ENCODE assay signal across 13 cellular contexts in genomic region chr12:124592050-124592449, GRCh38. TPM values are rescaled to one million over a fixed set of nuclear protein-coding genes. Genes with fewer than 3 reads are reported as not detected.
DNase-seq lines count a peak whose midpoint lies in the region; ATAC-seq, FAIRE-seq and TF ChIP-seq lines count a peak whose summit lies in the region.
"Had no signal": no experiment of that assay in that cellular context is flagged by ENCODE, and none has a peak within 500 bp of the region (broad histone marks: within the 10 kb centered on the region; RNA-seq: fewer than 3 reads in every experiment).

No MANE protein-coding gene starts in this region.

- no peak overlapping the region for H3K4me3 ChIP-seq in RWPE2 (ENCODE audit: severe bottlenecking)
- H3K4me3 ChIP-seq: psoas muscle had no signal

- no peak for FAIRE-seq in frontal cortex (lab: Jason Lieb, UNC)

- no peaks in the 10 kb centered on the region for H3K9me3 ChIP-seq in RWPE2 (ENCODE audit: severe bottlenecking)

- H3K9me3 Mint-ChIP-seq in activated T-cell treated with anti-CD3 and anti-CD28 coated beads, Interleukin-2, amount 50 U/mL, for 4 hours, result peaks cover 9% of the 10 kb centered on the region

- no peaks in the 10 kb centered on the region for H3K36me3 ChIP-seq in RWPE2 (ENCODE audit: low read depth)

- H3K4me1 ChIP-seq in RWPE2 (ENCODE audit: insufficient read depth, poor library complexity, severe bottlenecking), result peaks cover 31% of the 10 kb centered on the region

- no peak for DNase-seq in RWPE2 (ENCODE audit: low spot score)
- peak; percentile 17 for DNase-seq in pulmonary artery endothelial cell (ENCODE audit: low read depth, low spot score)
- no peak for DNase-seq in activated T-cell treated with anti-CD3 and anti-CD28 coated beads, Interleukin-2, amount 50 U/mL, for 4 hours
- DNase-seq in nucleus accumbens (lab: John Stamatoyannopoulos, UW), result no peak
- DNase-seq in NCI-H128 (lab: John Stamatoyannopoulos, UW; ENCODE audit: unreplicated experiment), result no peak
- no peak for DNase-seq in frontal cortex (ENCODE audit: low spot score in 2 of 2)
- DNase-seq: activated CD4-positive, alpha-beta T cell treated with anti-CD3 and anti-CD28 coated beads, Interleukin-2, amount 10 ng/mL, durations not matched to agents 24 days and 14 days; activated gamma-delta T cell; DMS153; mesendoderm; psoas muscle had no signal

- ATAC-seq in GM18511 (IDR thresholded peaks at IDR 0.05; ENCODE audit: unreplicated experiment), result peak; percentile 6
- ATAC-seq in RWPE2 (ENCODE audit: low read depth), result peak; percentile 76
- peak; percentile 31 for ATAC-seq in esophagus mucosa
- ATAC-seq in activated T-cell treated with anti-CD3 and anti-CD28 coated beads, Interleukin-2, amount 50 U/mL, for 4 hours, result no peak
- ATAC-seq: psoas muscle had no signal

- no peaks in the 10 kb centered on the region for H3K27me3 ChIP-seq in RWPE2 (ENCODE audit: insufficient read depth, poor library complexity, severe bottlenecking)

- H3K4me3 Mint-ChIP-seq in activated T-cell treated with anti-CD3 and anti-CD28 coated beads, Interleukin-2, amount 50 U/mL, for 4 hours, result no peak overlapping the region
- H3K4me3 Mint-ChIP-seq: activated CD4-positive, alpha-beta T cell treated with anti-CD3 and anti-CD28 coated beads, Interleukin-2, amount 10 ng/mL, durations not matched to agents 24 days and 14 days had no signal

- no peak for TF ChIP-seq CTCF in RWPE2 (IDR thresholded peaks at IDR 0.05; ENCODE audit: poor library complexity, severe bottlenecking)

- peaks cover 19% of the 10 kb centered on the region for H3K4me1 Mint-ChIP-seq in activated T-cell treated with anti-CD3 and anti-CD28 coated beads, Interleukin-2, amount 50 U/mL, for 4 hours (ENCODE audit: low read depth)

- H3K27ac ChIP-seq in RWPE2 (ENCODE audit: poor library complexity, severe bottlenecking), result peak overlapping the region; percentile 59
- H3K27ac ChIP-seq: psoas muscle had no signal

- peaks cover 2% of the 10 kb centered on the region for H3K27me3 Mint-ChIP-seq in activated T-cell treated with anti-CD3 and anti-CD28 coated beads, Interleukin-2, amount 50 U/mL, for 4 hours (ENCODE audit: low read depth)

- H3K36me3 Mint-ChIP-seq in activated T-cell treated with anti-CD3 and anti-CD28 coated beads, Interleukin-2, amount 50 U/mL, for 4 hours (ENCODE audit: insufficient read depth), result no peaks in the 10 kb centered on the region

RNA-seq across cellular contexts. Expression of gene NCOR2, which starts 24.6 kb away (rescaled TPM):
- 60.3 TPM for total RNA-seq in esophagus mucosa
- 37.2 and 43.5 TPM in 2 replicates for total RNA-seq in pulmonary artery endothelial cell
- total RNA-seq in activated T-cell treated with anti-CD3 and anti-CD28 coated beads, Interleukin-2, amount 50 U/mL, for 4 hours, result 100 to 1,000 TPM; 127 to 160 (median 135) TPM
- 7.3 TPM for total RNA-seq in frontal cortex

Comparison
In these comparisons a context has a peak if more than half of its experiments do, and no peak if none do; other contexts are left out.
1. ATAC-seq: peak in GM18511 (single experiment), RWPE2 (single experiment) and esophagus mucosa (single experiment); none in activated T-cell treated with anti-CD3 and anti-CD28 coated beads, Interleukin-2, amount 50 U/mL, for 4 hours (0 of 2).